Comparison of ENCODE assay signal across 19 cellular contexts in genomic region chr2:100615471-100615870, GRCh38. TPM values are rescaled to one million over a fixed set of nuclear protein-coding genes. Genes with fewer than 3 reads are reported as not detected.
A peak's percentile ranks its signal among the peaks of the same experiment; 100 is the strongest.
DNase-seq lines count a peak whose midpoint lies in the region; ATAC-seq and TF ChIP-seq lines count a peak whose summit lies in the region.
"Had no signal": no experiment of that assay in that cellular context is flagged by ENCODE, and none has a peak within 500 bp of the region (broad histone marks: within the 10 kb centered on the region; RNA-seq: fewer than 3 reads in every experiment).

No MANE protein-coding gene starts in this region.

- H2AFZ ChIP-seq in PC-3 (ENCODE audit: low read length) (no peak overlapping the region), MM.1S (ENCODE audit: low read length) (no peak overlapping the region)

- BruUV-seq in PC-3 (replicated peaks; lab: Mats Ljungman, UMichigan), result no TSS peak

- peaks cover under 1% of the 10 kb centered on the region for H3K4me1 Mint-ChIP-seq in stimulated activated effector memory CD8-positive, alpha-beta T cell treated with anti-CD3 and anti-CD28 coated beads, Interleukin-12 subunit alpha, Interleukin-12 subunit beta, amount 100 ng/mL, for 72 hours

- H3K9me2 ChIP-seq in PC-3 (replicated peaks; ENCODE audit: low read length) (no peaks in the 10 kb centered on the region), MM.1S (replicated peaks; ENCODE audit: insufficient read depth, low read length) (no peaks in the 10 kb centered on the region)

- CTCF ChIA-PET in PC-3 (lab: Charles Lee), result no interaction called here

- WGBS in right cardiac atrium, result 55% methylated on average over 6 of the region's 6 CpGs

- H3K36me3 ChIP-seq in PC-3 (ENCODE audit: low read depth, low read length) (no peaks in the 10 kb centered on the region), MM.1S (replicated peaks; ENCODE audit: insufficient read depth, low read length) (no peaks in the 10 kb centered on the region)

- H3K9me3 ChIP-seq in PC-3 (ENCODE audit: low read length) (no peaks in the 10 kb centered on the region), right cardiac atrium (ENCODE audit: control insufficient read depth, low read length) (no peaks in the 10 kb centered on the region), MM.1S (replicated peaks; ENCODE audit: insufficient read depth, low read length) (no peaks in the 10 kb centered on the region)
- H3K9me3 ChIP-seq: testis had no signal

- H4K20me1 ChIP-seq in PC-3 (ENCODE audit: low read length) (no peaks in the 10 kb centered on the region), MM.1S (ENCODE audit: insufficient read depth, low read length) (no peaks in the 10 kb centered on the region)

- H3K4me1 ChIP-seq in PC-3 (ENCODE audit: insufficient read depth, low read length) (no peaks in the 10 kb centered on the region), right cardiac atrium (ENCODE audit: control insufficient read depth, insufficient read depth, low read length) (no peaks in the 10 kb centered on the region), MM.1S (ENCODE audit: low read length) (no peaks in the 10 kb centered on the region)
- H3K4me1 ChIP-seq: testis had no signal

- no peak for TF ChIP-seq CTCF in PC-3 (conservative IDR thresholded peaks at IDR 0.05; ENCODE audit: low read depth, low read length)
- no peak for TF ChIP-seq CTCF in MM.1S (IDR thresholded peaks at IDR 0.05; ENCODE audit: low read length)

- H3K27me3 ChIP-seq in PC-3 (ENCODE audit: low read length) (no peaks in the 10 kb centered on the region), right cardiac atrium (ENCODE audit: control insufficient read depth, insufficient read depth) (no peaks in the 10 kb centered on the region), MM.1S (replicated peaks; ENCODE audit: insufficient read depth, low read length) (no peaks in the 10 kb centered on the region)
- H3K27me3 ChIP-seq: testis had no signal

- H3K4me2 ChIP-seq in PC-3 (ENCODE audit: low read length), result no peak overlapping the region
- H3K4me2 ChIP-seq in MM.1S (ENCODE audit: low read depth, low read length), result no peak overlapping the region

- H3K79me2 ChIP-seq in PC-3 (ENCODE audit: low read length), result no peaks in the 10 kb centered on the region
- no peaks in the 10 kb centered on the region for H3K79me2 ChIP-seq in MM.1S (ENCODE audit: low read length)

- H3K36me3 Mint-ChIP-seq in stimulated activated effector memory CD8-positive, alpha-beta T cell treated with anti-CD3 and anti-CD28 coated beads, Interleukin-12 subunit alpha, Interleukin-12 subunit beta, amount 100 ng/mL, for 72 hours, result no peaks in the 10 kb centered on the region

- H3K9ac ChIP-seq in PC-3 (ENCODE audit: low read length) (no peak overlapping the region), MM.1S (ENCODE audit: low read length) (no peak overlapping the region)

- ATAC-seq in PC-3 (peak; percentile 51), right cardiac atrium (peak; percentile 64 to 82), HG03196 (IDR thresholded peaks at IDR 0.05; ENCODE audit: unreplicated experiment) (no peak), HG03469 (IDR thresholded peaks at IDR 0.05; ENCODE audit: unreplicated experiment) (no peak)
- peak; percentile 21 for ATAC-seq in stimulated activated effector memory CD8-positive, alpha-beta T cell treated with anti-CD3 and anti-CD28 coated beads, Interleukin-12 subunit alpha, Interleukin-12 subunit beta, amount 100 ng/mL, for 72 hours
- ATAC-seq: activated CD4-positive, alpha-beta T cell treated with anti-CD3 and anti-CD28 coated beads for 36 hours; activated CD8-positive, alpha-beta T cell treated with anti-CD3 and anti-CD28 coated beads, Interleukin-2, amount 10 ng/mL, durations not matched to agents 7 days and 5 days had no signal

- no peaks in the 10 kb centered on the region for H3K9me3 Mint-ChIP-seq in stimulated activated effector memory CD8-positive, alpha-beta T cell treated with anti-CD3 and anti-CD28 coated beads, Interleukin-12 subunit alpha, Interleukin-12 subunit beta, amount 100 ng/mL, for 72 hours
- H3K9me3 Mint-ChIP-seq: activated T-cell treated with anti-CD3 and anti-CD28 coated beads, Interleukin-2, amount 50 U/mL, for 24 hours; T-helper 2 cell treated with Interferon-gamma antibody and Interleukin-4, amounts not matched to agents 5 μg/mL and 100 μg/mL, for 36 hours had no signal

- no peak overlapping the region for H3K4me3 Mint-ChIP-seq in stimulated activated effector memory CD8-positive, alpha-beta T cell treated with anti-CD3 and anti-CD28 coated beads, Interleukin-12 subunit alpha, Interleukin-12 subunit beta, amount 100 ng/mL, for 72 hours
- H3K4me3 Mint-ChIP-seq: activated CD4-positive, alpha-beta T cell treated with anti-CD3 and anti-CD28 coated beads for 36 hours; activated CD8-positive, alpha-beta T cell treated with anti-CD3 and anti-CD28 coated beads, Interleukin-2, amount 10 ng/mL, durations not matched to agents 7 days and 5 days; activated T-cell treated with anti-CD3 and anti-CD28 coated beads, Interleukin-2, amount 50 U/mL, for 24 hours; T-helper 2 cell treated with Interferon-gamma antibody and Interleukin-4, amounts not matched to agents 5 μg/mL and 100 μg/mL, for 36 hours had no signal

- POLR2A ChIA-PET in PC-3 (lab: Charles Lee; ENCODE audit: unreplicated experiment), result no interaction called here

- H3K27ac Mint-ChIP-seq in stimulated activated effector memory CD8-positive, alpha-beta T cell treated with anti-CD3 and anti-CD28 coated beads, Interleukin-12 subunit alpha, Interleukin-12 subunit beta, amount 100 ng/mL, for 72 hours, result no peak overlapping the region
- H3K27ac Mint-ChIP-seq: activated CD4-positive, alpha-beta T cell treated with anti-CD3 and anti-CD28 coated beads for 36 hours; activated CD8-positive, alpha-beta T cell treated with anti-CD3 and anti-CD28 coated beads, Interleukin-2, amount 10 ng/mL, durations not matched to agents 7 days and 5 days; activated T-cell treated with anti-CD3 and anti-CD28 coated beads, Interleukin-2, amount 50 U/mL, for 24 hours; T-helper 2 cell treated with Interferon-gamma antibody and Interleukin-4, amounts not matched to agents 5 μg/mL and 100 μg/mL, for 36 hours had no signal

- intact Hi-C loops in PC-3 (cut with micrococcal nuclease), result no loop called here
- intact Hi-C loops in right cardiac atrium (cut with DNase I), result loop anchor here in 3 of 4 donors (10.0 kb wide), 2 partner anchors 109 to 199 kb away; no protein-coding TSS in a partner anchor

- no peak overlapping the region for H3K4me3 ChIP-seq in PC-3 (ENCODE audit: low read length)
- H3K4me3 ChIP-seq in right cardiac atrium (ENCODE audit: low read length), result no peak overlapping the region
- H3K4me3 ChIP-seq in MM.1S (ENCODE audit: low read length), result no peak overlapping the region
- H3K4me3 ChIP-seq: testis had no signal

- H3F3A ChIP-seq in PC-3 (ENCODE audit: low read length, unreplicated experiment), result no peaks in the 10 kb centered on the region
- H3F3A ChIP-seq in MM.1S (ENCODE audit: insufficient read depth, low read length), result no peaks in the 10 kb centered on the region

- H3K27ac ChIP-seq in PC-3 (ENCODE audit: low read length), result no peak overlapping the region
- H3K27ac ChIP-seq in right cardiac atrium (ENCODE audit: low read length), result peak overlapping the region; percentile 19
- no peak overlapping the region for H3K27ac ChIP-seq in MM.1S (ENCODE audit: low read length)
- H3K27ac ChIP-seq: C4-2B, testis had no signal

- DNase-seq in PC-3 (no peak), ecto neural progenitor cell (ENCODE audit: low spot score) (peak; percentile 19), right cardiac atrium (no peak), MM.1S (no peak), retina (no peak)
- DNase-seq in stimulated activated effector memory CD8-positive, alpha-beta T cell treated with anti-CD3 and anti-CD28 coated beads, Interleukin-12 subunit alpha, Interleukin-12 subunit beta, amount 100 ng/mL, for 72 hours (ENCODE audit: low spot score in 2 of 2), result no peak
- DNase-seq: activated CD4-positive, alpha-beta T cell treated with anti-CD3 and anti-CD28 coated beads for 36 hours; activated CD8-positive, alpha-beta T cell treated with anti-CD3 and anti-CD28 coated beads, Interleukin-2, amount 10 ng/mL, durations not matched to agents 7 days and 5 days; activated T-cell treated with anti-CD3 and anti-CD28 coated beads, Interleukin-2, amount 50 U/mL, for 24 hours; mammary epithelial cell; NCI-H1417; NCI-H2081 treated with DMSO at 0.1 percent for 48 hours; NCI-H345; stimulated activated naive CD4-positive, alpha-beta T cell treated with Interleukin-2 at 50 U/mL for 16 hours; testis had no signal

RNA-seq across cellular contexts. Expression of gene PDCL3, which starts 52.7 kb away (rescaled TPM):
- total RNA-seq in PC-3 (2014; rRNA removed) (20.7 and 27.2 TPM in 2 replicates), right cardiac atrium (10 to 100 TPM; 20.6 to 29.1 (median 26.6) TPM)
- 41.6 TPM for polyA plus RNA-seq in right cardiac atrium

Comparison
In these comparisons a context has a peak if more than half of its experiments do, and no peak if none do; other contexts are left out.
1. ATAC-seq: peak in PC-3 (single experiment), right cardiac atrium (2 of 2) and stimulated activated effector memory CD8-positive, alpha-beta T cell treated with anti-CD3 and anti-CD28 coated beads, Interleukin-12 subunit alpha, Interleukin-12 subunit beta, amount 100 ng/mL, for 72 hours (single experiment); none in HG03196 (single experiment) and HG03469 (single experiment).